In genomic region chr5:91538179-91538578, GRCh38 we compare ENCODE assay signal across 29 cellular contexts.
"Had no signal": no experiment of that assay in that cellular context is flagged by ENCODE, and none has a peak within 500 bp of the region (broad histone marks: within the 10 kb centered on the region; RNA-seq: fewer than 3 reads in every experiment).

No MANE protein-coding gene starts in this region.

- H3K36me3 ChIP-seq: ascending aorta, breast epithelium, esophagus squamous epithelium had no signal

- H3K4me1 ChIP-seq: ascending aorta, breast epithelium, esophagus squamous epithelium had no signal

- H3K27me3 ChIP-seq: ascending aorta, breast epithelium, esophagus squamous epithelium had no signal

- H3K27ac ChIP-seq: ascending aorta, breast epithelium, epithelial cell of prostate, esophagus squamous epithelium, VCaP had no signal

- FAIRE-seq: colon, frontal cortex had no signal

- H3K4me3 ChIP-seq: ascending aorta, breast epithelium, esophagus squamous epithelium had no signal

- ATAC-seq: activated naive CD4-positive, alpha-beta T cell treated with anti-CD3 and anti-CD28 coated beads, Interleukin-2, amount 50 U/mL, for 72 hours; activated T-cell treated with anti-CD3 and anti-CD28 coated beads, Interleukin-2, amount 50 U/mL, for 72 hours; effector memory CD8-positive, alpha-beta T cell; WTC11 had no signal

- H3K9me3 ChIP-seq: ascending aorta, breast epithelium, esophagus squamous epithelium had no signal

- DNase-seq: activated CD4-positive, alpha-beta memory T cell treated with anti-CD3 and anti-CD28 coated beads, Interleukin-2, amount 10 ng/mL, durations not matched to agents 7 days and 5 days; activated CD4-positive, alpha-beta T cell treated with anti-CD3 and anti-CD28 coated beads for 1 hour; activated CD4-positive, alpha-beta T cell treated with anti-CD3 and anti-CD28 coated beads for 4 hours; activated CD4-positive, alpha-beta T cell treated with anti-CD3 and anti-CD28 coated beads, Interleukin-2, amount 10 ng/mL, durations not matched to agents 7 days and 5 days; activated CD4-positive, alpha-beta T cell treated with anti-CD3 and anti-CD28 coated beads, Interleukin-2, amount 50 U/mL, for 4 hours; activated CD8-positive, alpha-beta memory T cell treated with anti-CD3 and anti-CD28 coated beads, Interleukin-2, amount 50 U/mL, for 48 hours; activated gamma-delta T cell; activated naive CD4-positive, alpha-beta T cell; activated naive CD4-positive, alpha-beta T cell treated with anti-CD3 and anti-CD28 coated beads, Interleukin-2, amount 10 ng/mL, durations not matched to agents 7 days and 5 days; activated naive CD8-positive, alpha-beta T cell treated with anti-CD3 and anti-CD28 coated beads, Interleukin-2, amount 10 ng/mL, durations not matched to agents 7 days and 5 days; activated T-cell treated with anti-CD3 and anti-CD28 coated beads for 4 hours; activated T-cell treated with anti-CD3 and anti-CD28 coated beads, Interleukin-2, amount 50 U/mL, for 24 hours; activated T-cell treated with anti-CD3 and anti-CD28 coated beads, Interleukin-2, amount 50 U/mL, for 72 hours; cortex of kidney; dermis blood vessel endothelial cell; effector CD4-positive, alpha-beta T cell; effector memory CD8-positive, alpha-beta T cell; esophagus squamous epithelium; head of caudate nucleus; hippocampal formation; T1000 had no signal
